Comparison of ENCODE assay signal across 19 cellular contexts in genomic region chr2:2269989-2270562, GRCh38.
A peak's percentile ranks its signal among the peaks of the same experiment; 100 is the strongest.
DNase-seq lines count a peak whose midpoint lies in the region; ATAC-seq, FAIRE-seq and TF ChIP-seq lines count a peak whose summit lies in the region.
"Had no signal": no experiment of that assay in that cellular context is flagged by ENCODE, and none has a peak within 500 bp of the region (broad histone marks: within the 10 kb centered on the region; RNA-seq: fewer than 3 reads in every experiment).

No MANE protein-coding gene starts in this region.

- peak; percentile 15 for TF ChIP-seq RAD21 in neural cell (conservative IDR thresholded peaks at IDR 0.05)

- no peaks in the 10 kb centered on the region for H3K9me2 ChIP-seq in neural cell (ENCODE audit: insufficient read depth, low read length)

- H3K9me3 ChIP-seq in astrocyte (ENCODE audit: insufficient read depth, low read depth, low read length) (no peaks in the 10 kb centered on the region), neural cell (ENCODE audit: low read length) (no peaks in the 10 kb centered on the region), T-helper 17 cell (ENCODE audit: control insufficient read depth, low read length, poor library complexity, severe bottlenecking) (no peaks in the 10 kb centered on the region), colonic mucosa (no peaks in the 10 kb centered on the region)

- H3K4me2 ChIP-seq in astrocyte (ENCODE audit: low read length) (no peak overlapping the region), neural cell (ENCODE audit: low read length) (no peak overlapping the region)

- H3K27me3 Mint-ChIP-seq in astrocyte (ENCODE audit: low read depth, unreplicated experiment) (peaks cover 3% of the 10 kb centered on the region), T-helper 17 cell (peaks cover 12% of the 10 kb centered on the region)
- H3K27me3 Mint-ChIP-seq: CD4-positive, alpha-beta T cell had no signal

- H3K27ac ChIP-seq in astrocyte (ENCODE audit: low read depth, low read length), result no peak overlapping the region
- H3K27ac ChIP-seq in neural cell (ENCODE audit: low read length), result no peak overlapping the region
- H3K27ac ChIP-seq in colonic mucosa, result no peak overlapping the region

- intact Hi-C loops in colonic mucosa (cut with DNase I), result no loop called here

- no peak for TF ChIP-seq EP300 in neural cell (conservative IDR thresholded peaks at IDR 0.05; ENCODE audit: poor library complexity, severe bottlenecking)

- ATAC-seq in T-helper 17 cell (no peak), HG03108 (IDR thresholded peaks at IDR 0.05; ENCODE audit: unreplicated experiment) (no peak)
- ATAC-seq: HCT116 had no signal

- H3K27me3 ChIP-seq in astrocyte (ENCODE audit: insufficient read depth, low read length), result no peaks in the 10 kb centered on the region
- H3K27me3 ChIP-seq in neural cell (ENCODE audit: insufficient read depth, low read depth, low read length), result no peaks in the 10 kb centered on the region
- H3K27me3 ChIP-seq in colonic mucosa, result no peaks in the 10 kb centered on the region

- no peaks in the 10 kb centered on the region for H3K79me2 ChIP-seq in astrocyte (ENCODE audit: insufficient read depth, low read length)
- no peaks in the 10 kb centered on the region for H3K79me2 ChIP-seq in neural cell (replicated peaks; ENCODE audit: insufficient read depth, low read length)

- H3K4me3 Mint-ChIP-seq in astrocyte (ENCODE audit: unreplicated experiment) (no peak overlapping the region), T-helper 17 cell (no peak overlapping the region)
- H3K4me3 Mint-ChIP-seq: CD4-positive, alpha-beta T cell had no signal

- no peaks in the 10 kb centered on the region for H3F3A ChIP-seq in neural cell (ENCODE audit: insufficient read depth, low read length, poor library complexity, severe bottlenecking)

- in situ Hi-C loops in G401 (cut with HindIII; ENCODE audit: low sequenced_read_pairs), result no loop called here

- no peaks in the 10 kb centered on the region for H3K4me1 ChIP-seq in astrocyte (ENCODE audit: insufficient read depth, low read length)
- no peaks in the 10 kb centered on the region for H3K4me1 ChIP-seq in colonic mucosa

- DNase-seq in AG10803 (ENCODE audit: low read depth), result peak; percentile 12
- peak; percentile 42 for DNase-seq in G401 (ENCODE audit: low spot score)
- no peak for DNase-seq in astrocyte (ENCODE audit: low read depth)
- no peak for DNase-seq in T-helper 17 cell
- no peak for DNase-seq in colonic mucosa
- DNase-seq: AML-193; Calu3; CD4-positive, alpha-beta T cell; DMS53; KBM-7; NCI-H1048; NCI-H2227 treated with DMSO at 0.1 percent for 48 hours; NCI-H526; NK-92 treated with Interleukin-12 subunit alpha and Interleukin-12 subunit beta, amount 100 ng/mL, for 24 hours; SHP77 treated with DMSO at 0.1 percent for 48 hours; SW 1271 had no signal

- H3K9ac ChIP-seq in astrocyte (ENCODE audit: low read length) (no peak overlapping the region), neural cell (ENCODE audit: low read length) (no peak overlapping the region), colonic mucosa (ENCODE audit: low read depth in 2 of 2, low read length in 2 of 2) (no peak overlapping the region)

- TF ChIP-seq CTCF in AG10803 (conservative IDR thresholded peaks at IDR 0.05; ENCODE audit: low read length), result no peak
- TF ChIP-seq CTCF in astrocyte (IDR thresholded peaks at IDR 0.05; ENCODE audit: insufficient read depth, low read depth, low read length), result no peak
- TF ChIP-seq CTCF in neural cell (IDR thresholded peaks at IDR 0.05; ENCODE audit: poor library complexity, severe bottlenecking), result no peak
- TF ChIP-seq CTCF in colonic mucosa (IDR thresholded peaks at IDR 0.05), result no peak

- H3K27ac Mint-ChIP-seq in astrocyte (ENCODE audit: unreplicated experiment) (peak overlapping the region; percentile 43), T-helper 17 cell (no peak overlapping the region)
- H3K27ac Mint-ChIP-seq: CD4-positive, alpha-beta T cell had no signal

- no peaks in the 10 kb centered on the region for H3K36me3 ChIP-seq in astrocyte (ENCODE audit: insufficient read depth, low read length)
- H3K36me3 ChIP-seq in neural cell (ENCODE audit: insufficient read depth, low read length), result peaks cover 5% of the 10 kb centered on the region
- no peaks in the 10 kb centered on the region for H3K36me3 ChIP-seq in colonic mucosa

- H3K9me3 Mint-ChIP-seq in astrocyte (ENCODE audit: unreplicated experiment), result peaks cover 2% of the 10 kb centered on the region
- H3K9me3 Mint-ChIP-seq: CD4-positive, alpha-beta T cell had no signal

- H3K36me3 Mint-ChIP-seq in astrocyte (ENCODE audit: low read depth, unreplicated experiment) (no peaks in the 10 kb centered on the region), T-helper 17 cell (ENCODE audit: low read depth) (no peaks in the 10 kb centered on the region)

- peaks cover 20% of the 10 kb centered on the region for H3K4me1 Mint-ChIP-seq in astrocyte (ENCODE audit: low read depth, unreplicated experiment)
- H3K4me1 Mint-ChIP-seq in T-helper 17 cell, result no peaks in the 10 kb centered on the region

- H4K20me1 ChIP-seq in astrocyte (ENCODE audit: insufficient read depth, low read length) (no peaks in the 10 kb centered on the region), neural cell (ENCODE audit: insufficient read depth) (no peaks in the 10 kb centered on the region)

- no peak overlapping the region for H2AFZ ChIP-seq in astrocyte (ENCODE audit: low read depth, low read length)
- no peak overlapping the region for H2AFZ ChIP-seq in neural cell (ENCODE audit: low read depth, low read length)

- no peak for FAIRE-seq in astrocyte (lab: Jason Lieb, UNC)

- H3K4me3 ChIP-seq in AG10803 (ENCODE audit: low read length), result no peak overlapping the region
- no peak overlapping the region for H3K4me3 ChIP-seq in astrocyte (ENCODE audit: insufficient read depth, low read depth, low read length)
- H3K4me3 ChIP-seq in neural cell (ENCODE audit: low read length), result no peak overlapping the region
- no peak overlapping the region for H3K4me3 ChIP-seq in colonic mucosa

TF ChIP-seq in neural cell, 6 proteins besides CTCF, POLR2A, EP300 and RAD21:
- TF ChIP-seq MXI1 (conservative IDR thresholded peaks at IDR 0.05; ENCODE audit: poor library complexity, severe bottlenecking) (no peak), REST (IDR thresholded peaks at IDR 0.05; ENCODE audit: borderline replicate concordance) (no peak), POLR2AphosphoS5 (IDR thresholded peaks at IDR 0.05) (no peak), TAF1 (IDR thresholded peaks at IDR 0.05; ENCODE audit: low read depth) (no peak), EZH2 (IDR thresholded peaks at IDR 0.05; ENCODE audit: borderline replicate concordance, insufficient read depth, low read length, poor library complexity, severe bottlenecking) (no peak), SMC3 (conservative IDR thresholded peaks at IDR 0.05; ENCODE audit: poor library complexity) (no peak)

Comparison
In these comparisons a context has a peak if more than half of its experiments do, and no peak if none do; other contexts are left out.
1. DNase-seq: peak in AG10803 (single experiment) and G401 (single experiment); none in astrocyte (single experiment), T-helper 17 cell (0 of 3) and colonic mucosa (single experiment).